9 cellular contexts compared by ENCODE assay signal in the genomic region with DNA sequence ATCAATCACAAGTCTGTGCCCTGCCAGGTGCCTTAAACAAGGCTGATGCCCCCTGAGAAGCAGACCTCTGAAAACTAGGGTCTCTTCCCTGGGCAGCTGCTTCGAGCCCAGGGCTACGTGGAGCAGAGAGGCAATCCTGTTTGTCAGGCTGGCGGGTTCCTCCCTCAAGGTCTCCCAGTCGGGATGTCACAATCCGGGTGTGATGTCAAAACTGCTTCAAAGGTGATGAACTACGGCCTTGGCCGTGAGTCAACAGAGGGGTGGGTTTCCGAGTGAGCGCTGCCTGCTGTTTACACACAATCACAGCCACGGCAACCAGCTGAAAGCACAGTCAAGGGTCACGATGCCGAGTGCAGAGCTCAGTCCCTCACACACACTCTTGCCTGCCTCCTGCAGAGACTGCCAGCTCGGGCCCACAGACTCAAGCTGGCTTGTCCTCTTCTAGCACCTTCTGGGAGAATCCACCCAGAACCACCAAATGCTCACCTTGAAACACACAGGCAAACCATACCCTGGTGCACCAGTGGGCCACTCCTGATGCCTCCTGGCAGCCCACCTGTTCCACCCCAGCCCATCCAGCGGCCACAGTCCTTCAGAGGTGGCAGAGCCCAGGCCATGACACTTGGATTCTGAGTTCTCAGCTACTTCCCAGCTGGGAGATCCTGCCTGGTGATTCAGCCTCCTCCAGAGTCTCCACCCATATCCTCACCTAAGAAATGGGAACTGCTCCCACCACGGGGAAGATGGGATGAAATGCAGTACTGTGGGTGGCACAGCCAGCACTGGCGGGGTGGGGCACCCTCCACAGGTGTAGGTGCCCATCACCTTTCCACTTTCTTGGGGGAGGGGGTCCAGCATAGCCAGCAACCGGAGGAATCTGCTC. TPM values are rescaled to one million over a fixed set of nuclear protein-coding genes. Genes with fewer than 3 reads are reported as not detected.
DNase-seq lines count a peak whose midpoint lies in the region; ATAC-seq and TF ChIP-seq lines count a peak whose summit lies in the region.
"Had no signal": no experiment of that assay in that cellular context is flagged by ENCODE, and none has a peak within 500 bp of the region (broad histone marks: within the 10 kb centered on the region; RNA-seq: fewer than 3 reads in every experiment).

No MANE protein-coding gene starts in this region.

- H3K4me1 ChIP-seq in left ventricle myocardium inferior (peaks cover 83% of the 10 kb centered on the region), HAP-1 (no peaks in the 10 kb centered on the region; the same call in 1 of the 2 replicates)

- H3K4me1 Mint-ChIP-seq in activated CD8-positive, alpha-beta T cell treated with anti-CD3 and anti-CD28 coated beads, Interleukin-2, amount 10 ng/mL, durations not matched to agents 7 days and 5 days (ENCODE audit: low read depth): peaks cover 27% of the 10 kb centered on the region
- peaks cover 41% of the 10 kb centered on the region for H3K4me1 Mint-ChIP-seq in stimulated activated naive CD8-positive, alpha-beta T cell treated with anti-CD3 and anti-CD28 coated beads, Interleukin-15, Interleukin-2, amounts not matched to agents 100 ng/mL and 50 ng/mL, for 24 hours (ENCODE audit: low read depth)

- no peak for ATAC-seq in activated CD8-positive, alpha-beta T cell treated with anti-CD3 and anti-CD28 coated beads, Interleukin-2, amount 10 ng/mL, durations not matched to agents 7 days and 5 days
- no peak for ATAC-seq in GM21528 (IDR thresholded peaks at IDR 0.05; ENCODE audit: low FRiP score, unreplicated experiment)

- H3K27me3 Mint-ChIP-seq in activated CD8-positive, alpha-beta T cell treated with anti-CD3 and anti-CD28 coated beads, Interleukin-2, amount 10 ng/mL, durations not matched to agents 7 days and 5 days (ENCODE audit: low read depth): no peaks in the 10 kb centered on the region
- no peaks in the 10 kb centered on the region for H3K27me3 Mint-ChIP-seq in stimulated activated naive CD8-positive, alpha-beta T cell treated with anti-CD3 and anti-CD28 coated beads, Interleukin-15, Interleukin-2, amounts not matched to agents 100 ng/mL and 50 ng/mL, for 24 hours

- no peak overlapping the region for H3K4me3 ChIP-seq in left ventricle myocardium inferior
- no peak overlapping the region for H3K4me3 ChIP-seq in HAP-1

- intact Hi-C loops in left ventricle myocardium inferior (cut with micrococcal nuclease): no loop called here

- H3K9me3 ChIP-seq in left ventricle myocardium inferior (replicated peaks) (no peaks in the 10 kb centered on the region), HAP-1 (no peaks in the 10 kb centered on the region)

- DNase-seq in DMS53 (lab: John Stamatoyannopoulos, UW): peak; percentile 63
- no peak for DNase-seq in DMS53 treated with DMSO at 0.1 percent for 48 hours (lab: John Stamatoyannopoulos, UW; ENCODE audit: unreplicated experiment)
- DNase-seq in activated CD8-positive, alpha-beta T cell treated with anti-CD3 and anti-CD28 coated beads, Interleukin-2, amount 10 ng/mL, durations not matched to agents 7 days and 5 days: no peak
- peak; percentile 51 for DNase-seq in left ventricle myocardium inferior
- no peak for DNase-seq in HAP-1 (ENCODE audit: low spot score in 2 of 2)
- no peak for DNase-seq in A172 (ENCODE audit: low spot score)

- H3K9me3 Mint-ChIP-seq in activated CD8-positive, alpha-beta T cell treated with anti-CD3 and anti-CD28 coated beads, Interleukin-2, amount 10 ng/mL, durations not matched to agents 7 days and 5 days (ENCODE audit: insufficient read depth): no peaks in the 10 kb centered on the region
- H3K9me3 Mint-ChIP-seq in stimulated activated naive CD8-positive, alpha-beta T cell treated with anti-CD3 and anti-CD28 coated beads, Interleukin-15, Interleukin-2, amounts not matched to agents 100 ng/mL and 50 ng/mL, for 24 hours: no peaks in the 10 kb centered on the region

- no peaks in the 10 kb centered on the region for H3K36me3 Mint-ChIP-seq in activated CD8-positive, alpha-beta T cell treated with anti-CD3 and anti-CD28 coated beads, Interleukin-2, amount 10 ng/mL, durations not matched to agents 7 days and 5 days (ENCODE audit: low read depth)
- no peaks in the 10 kb centered on the region for H3K36me3 Mint-ChIP-seq in stimulated activated naive CD8-positive, alpha-beta T cell treated with anti-CD3 and anti-CD28 coated beads, Interleukin-15, Interleukin-2, amounts not matched to agents 100 ng/mL and 50 ng/mL, for 24 hours (ENCODE audit: low read depth)

- peak overlapping the region; percentile 64 for H3K27ac Mint-ChIP-seq in activated CD8-positive, alpha-beta T cell treated with anti-CD3 and anti-CD28 coated beads, Interleukin-2, amount 10 ng/mL, durations not matched to agents 7 days and 5 days
- peak overlapping the region; percentile 11 for H3K27ac Mint-ChIP-seq in stimulated activated naive CD8-positive, alpha-beta T cell treated with anti-CD3 and anti-CD28 coated beads, Interleukin-15, Interleukin-2, amounts not matched to agents 100 ng/mL and 50 ng/mL, for 24 hours

- CTCF ChIA-PET in activated CD8-positive, alpha-beta T cell treated with anti-CD3 and anti-CD28 coated beads, Interleukin-2, amount 10 ng/mL, durations not matched to agents 7 days and 5 days (lab: Charles Lee): no interaction called here

- POLR2A ChIA-PET in activated CD8-positive, alpha-beta T cell treated with anti-CD3 and anti-CD28 coated beads, Interleukin-2, amount 10 ng/mL, durations not matched to agents 7 days and 5 days (lab: Charles Lee): no interaction called here

- no peaks in the 10 kb centered on the region for H3K27me3 ChIP-seq in left ventricle myocardium inferior (ENCODE audit: low read depth)
- no peaks in the 10 kb centered on the region for H3K27me3 ChIP-seq in HAP-1 (ENCODE audit: low read depth)

- in situ Hi-C loops in HAP-1 (cut with MboI; ENCODE audit: low sequenced_read_pairs): no loop called here

- no peak overlapping the region for H3K4me3 Mint-ChIP-seq in activated CD8-positive, alpha-beta T cell treated with anti-CD3 and anti-CD28 coated beads, Interleukin-2, amount 10 ng/mL, durations not matched to agents 7 days and 5 days
- no peak overlapping the region for H3K4me3 Mint-ChIP-seq in stimulated activated naive CD8-positive, alpha-beta T cell treated with anti-CD3 and anti-CD28 coated beads, Interleukin-15, Interleukin-2, amounts not matched to agents 100 ng/mL and 50 ng/mL, for 24 hours

- no peak for TF ChIP-seq CTCF in left ventricle myocardium inferior (IDR thresholded peaks at IDR 0.05; ENCODE audit: borderline replicate concordance)

- no peaks in the 10 kb centered on the region for H3K36me3 ChIP-seq in left ventricle myocardium inferior
- H3K36me3 ChIP-seq in HAP-1 (replicated peaks): no peaks in the 10 kb centered on the region

- H3K27ac ChIP-seq in left ventricle myocardium inferior (replicated peaks): peak overlapping the region; percentile 80
- H3K27ac ChIP-seq: 22Rv1 had no signal

RNA-seq across cellular contexts. Expression of gene ELL, which starts 6.8 kb away (rescaled TPM):
- 10 to 100 TPM; 20.8 to 22.3 TPM for total RNA-seq in activated CD8-positive, alpha-beta T cell treated with anti-CD3 and anti-CD28 coated beads, Interleukin-2, amount 10 ng/mL, durations not matched to agents 7 days and 5 days
- total RNA-seq in left ventricle myocardium inferior: 7.9 TPM
- total RNA-seq in A172 (2014; rRNA removed; shearing (Covaris generic)): 9.0 and 10.3 TPM in 2 replicates

RNA-seq across cellular contexts. Expression of gene FKBP8, which starts 28.3 kb away (rescaled TPM):
- 100 to 1,000 TPM; 245 to 247 TPM for total RNA-seq in activated CD8-positive, alpha-beta T cell treated with anti-CD3 and anti-CD28 coated beads, Interleukin-2, amount 10 ng/mL, durations not matched to agents 7 days and 5 days
- total RNA-seq in left ventricle myocardium inferior: 153 TPM
- 286 and 312 TPM in 2 replicates for total RNA-seq in A172 (2014; rRNA removed; shearing (Covaris generic))

RNA-seq across cellular contexts. Expression of gene KXD1, which starts 42.6 kb away (rescaled TPM):
- total RNA-seq in activated CD8-positive, alpha-beta T cell treated with anti-CD3 and anti-CD28 coated beads, Interleukin-2, amount 10 ng/mL, durations not matched to agents 7 days and 5 days: 100 to 1,000 TPM; 101 to 108 TPM
- 52.0 TPM for total RNA-seq in left ventricle myocardium inferior
- 111 and 117 TPM in 2 replicates for total RNA-seq in A172 (2014; rRNA removed; shearing (Covaris generic))

RNA-seq across cellular contexts. Expression of gene UBA52, which starts 56.6 kb away (rescaled TPM):
- 1,000 to 10,000 TPM; 1,452 to 1,556 TPM for total RNA-seq in activated CD8-positive, alpha-beta T cell treated with anti-CD3 and anti-CD28 coated beads, Interleukin-2, amount 10 ng/mL, durations not matched to agents 7 days and 5 days
- total RNA-seq in left ventricle myocardium inferior: 643 TPM
- 779 and 974 TPM in 2 replicates for total RNA-seq in A172 (2014; rRNA removed; shearing (Covaris generic))

Comparison
In these comparisons a context has a peak if more than half of its experiments do, and no peak if none do; other contexts are left out.
1. DNase-seq: peak in DMS53 (single experiment) and left ventricle myocardium inferior (single experiment); none in DMS53 treated with DMSO at 0.1 percent for 48 hours (single experiment), activated CD8-positive, alpha-beta T cell treated with anti-CD3 and anti-CD28 coated beads, Interleukin-2, amount 10 ng/mL, durations not matched to agents 7 days and 5 days (single experiment), HAP-1 (0 of 2) and A172 (single experiment).